Comparison of ENCODE assay signal across 11 cellular contexts in genomic region chr14:38884109-38884508, GRCh38.
"Had no signal": no experiment of that assay in that cellular context is flagged by ENCODE, and none has a peak within 500 bp of the region (broad histone marks: within the 10 kb centered on the region; RNA-seq: fewer than 3 reads in every experiment).

No MANE protein-coding gene starts in this region.

- H3K4me3 ChIP-seq: GM23248, GM23338, HAP-1 had no signal

- H3K4me2 ChIP-seq: GM23338 had no signal

- H3K9ac ChIP-seq: GM23248 had no signal

- ATAC-seq: GM23338, HCT116 had no signal

- H2AFZ ChIP-seq: GM23248, GM23338 had no signal

- DNase-seq: GM23248, GOT3, H7, H9, HCEC 1CT, HFFc6 had no signal

- H3K4me1 ChIP-seq: HAP-1 had no signal

- H3K36me3 ChIP-seq: HAP-1 had no signal

- H3K9me3 ChIP-seq: HAP-1 had no signal

- H3K27ac ChIP-seq: GM23248 had no signal

- FAIRE-seq: H1, H54 had no signal
